ENCODE assay signal across 1 cellular context in the genomic region with DNA sequence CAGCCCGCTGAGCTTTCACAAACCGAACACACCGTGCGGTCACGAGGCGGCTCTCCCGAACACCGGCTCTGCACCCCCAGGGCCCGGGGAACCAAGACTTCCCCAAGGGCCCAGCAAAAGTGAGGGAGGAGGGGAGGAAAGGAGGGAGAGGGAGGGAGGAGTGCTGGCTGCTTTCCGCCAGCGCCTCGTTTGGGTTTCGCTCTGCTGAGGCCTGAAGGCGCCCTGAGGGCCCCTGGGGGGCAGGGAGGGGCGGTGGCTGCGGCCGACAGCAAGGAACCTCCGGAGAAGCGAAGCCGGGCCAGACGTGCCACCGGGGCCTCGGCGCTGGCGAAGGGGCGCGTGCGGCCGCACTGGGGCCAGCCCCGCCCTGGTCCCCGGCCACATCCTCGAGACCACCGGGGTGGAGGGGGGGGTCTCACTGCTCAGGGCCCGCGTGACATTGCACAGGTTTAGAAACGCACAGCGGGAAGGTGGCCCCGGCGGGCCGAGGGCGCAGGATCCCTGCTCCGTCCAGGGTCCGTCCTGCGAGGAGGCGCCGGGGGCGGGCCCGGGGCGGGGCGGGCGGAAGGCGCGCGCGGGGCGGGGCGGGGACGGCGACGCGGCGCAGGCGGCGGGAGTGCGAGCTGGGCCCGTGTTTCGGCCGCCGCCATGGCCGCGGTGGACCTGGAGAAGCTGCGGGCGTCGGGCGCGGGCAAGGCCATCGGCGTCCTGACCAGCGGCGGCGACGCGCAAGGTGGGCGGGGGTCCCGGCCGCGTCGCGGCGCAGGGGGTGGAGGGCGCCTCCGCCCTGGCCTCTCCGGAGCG.
A peak's percentile ranks its signal among the peaks of the same experiment; 100 is the strongest.
TF ChIP-seq lines count a peak whose summit lies in the region.

Gene PFKL (plus strand): TSS at position 596 of the 804 bp plus-strand sequence. CDS start 53 bp downstream, at position 649.

TF ChIP-seq in SK-N-SH, 30 proteins besides CTCF, POLR2A, EP300 and RAD21 (continued from another document):
- TF ChIP-seq IRF3 (IDR thresholded peaks at IDR 0.05; ENCODE audit: low read depth, low read length) (no peak), MEF2A (IDR thresholded peaks at IDR 0.05; ENCODE audit: borderline replicate concordance, low read depth) (no peak), NRF1 (IDR thresholded peaks at IDR 0.05; ENCODE audit: low read depth, low read length) (no peak), ELF1 (IDR thresholded peaks at IDR 0.05) (no peak), EZH2phosphoT487 (IDR thresholded peaks at IDR 0.05; ENCODE audit: borderline replicate concordance, low read depth) (no peak), MAX (IDR thresholded peaks at IDR 0.05; ENCODE audit: low read depth) (0 out of 2 replicates have a peak, but pooled peaks have one; percentile 45), TEAD4 (IDR thresholded peaks at IDR 0.05; ENCODE audit: borderline replicate concordance, insufficient read depth) (no peak)
- TF ChIP-seq, protein P1, sequence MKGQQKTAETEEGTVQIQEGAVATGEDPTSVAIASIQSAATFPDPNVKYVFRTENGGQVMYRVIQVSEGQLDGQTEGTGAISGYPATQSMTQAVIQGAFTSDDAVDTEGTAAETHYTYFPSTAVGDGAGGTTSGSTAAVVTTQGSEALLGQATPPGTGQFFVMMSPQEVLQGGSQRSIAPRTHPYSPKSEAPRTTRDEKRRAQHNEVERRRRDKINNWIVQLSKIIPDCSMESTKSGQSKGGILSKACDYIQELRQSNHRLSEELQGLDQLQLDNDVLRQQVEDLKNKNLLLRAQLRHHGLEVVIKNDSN (IDR thresholded peaks at IDR 0.05; ENCODE audit: borderline replicate concordance, low read depth): no peak
